ENCODE assay signal across 1 cellular context in the genomic region with DNA sequence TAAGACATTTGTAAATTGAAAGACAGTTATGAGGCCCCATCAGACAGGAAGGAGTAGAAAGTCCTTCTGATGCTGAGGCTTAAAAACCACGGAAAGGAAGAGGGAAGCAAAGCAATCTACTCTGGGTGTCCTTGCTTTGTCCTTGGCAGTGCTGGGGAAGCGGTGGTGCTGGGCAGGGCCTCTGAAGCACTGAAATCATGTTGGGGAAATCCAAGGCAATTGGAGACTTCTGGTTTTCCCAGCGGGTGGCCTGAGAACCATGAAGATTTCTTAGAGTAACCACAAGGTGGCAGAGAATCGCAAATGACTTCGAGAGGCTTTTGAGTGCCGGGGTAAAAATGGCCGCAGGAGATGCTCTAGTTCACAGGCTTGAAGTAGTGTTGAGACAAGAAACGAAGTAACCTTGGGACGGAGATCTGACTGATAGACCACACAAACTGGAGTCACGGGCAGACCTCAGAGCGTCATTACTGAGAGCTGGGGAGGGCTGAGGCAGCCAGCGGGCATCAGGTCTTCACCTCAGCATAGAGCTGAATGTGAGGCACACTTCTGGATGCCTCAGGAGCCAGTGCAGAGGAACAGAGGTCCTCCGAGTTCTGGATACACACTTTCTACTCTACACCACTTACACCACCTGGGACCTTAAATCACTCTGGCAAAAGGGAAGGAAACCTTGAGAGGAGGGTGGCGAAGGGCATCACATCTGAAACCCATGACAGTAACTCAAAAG.
A peak's percentile ranks its signal among the peaks of the same experiment; 100 is the strongest.
TF ChIP-seq lines count a peak whose summit lies in the region.

No MANE protein-coding gene starts in this region.

TF ChIP-seq in HCT116, 20 proteins besides CTCF, POLR2A, EP300 and RAD21 (continued from another document):
- TF ChIP-seq, protein P1, sequence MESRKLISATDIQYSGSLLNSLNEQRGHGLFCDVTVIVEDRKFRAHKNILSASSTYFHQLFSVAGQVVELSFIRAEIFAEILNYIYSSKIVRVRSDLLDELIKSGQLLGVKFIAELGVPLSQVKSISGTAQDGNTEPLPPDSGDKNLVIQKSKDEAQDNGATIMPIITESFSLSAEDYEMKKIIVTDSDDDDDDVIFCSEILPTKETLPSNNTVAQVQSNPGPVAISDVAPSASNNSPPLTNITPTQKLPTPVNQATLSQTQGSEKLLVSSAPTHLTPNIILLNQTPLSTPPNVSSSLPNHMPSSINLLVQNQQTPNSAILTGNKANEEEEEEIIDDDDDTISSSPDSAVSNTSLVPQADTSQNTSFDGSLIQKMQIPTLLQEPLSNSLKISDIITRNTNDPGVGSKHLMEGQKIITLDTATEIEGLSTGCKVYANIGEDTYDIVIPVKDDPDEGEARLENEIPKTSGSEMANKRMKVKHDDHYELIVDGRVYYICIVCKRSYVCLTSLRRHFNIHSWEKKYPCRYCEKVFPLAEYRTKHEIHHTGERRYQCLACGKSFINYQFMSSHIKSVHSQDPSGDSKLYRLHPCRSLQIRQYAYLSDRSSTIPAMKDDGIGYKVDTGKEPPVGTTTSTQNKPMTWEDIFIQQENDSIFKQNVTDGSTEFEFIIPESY (IDR thresholded peaks at IDR 0.05; ENCODE audit: extremely low read depth, insufficient replicate concordance, low read length), result no peak
- TF ChIP-seq ZNF274 (IDR thresholded peaks at IDR 0.05; ENCODE audit: low read depth, low read length), result no peak
- TF ChIP-seq SIN3A (IDR thresholded peaks at IDR 0.05; ENCODE audit: low read depth), result no peak; the same call in 1 of the 2 replicates
- TF ChIP-seq POLR2AphosphoS5 (IDR thresholded peaks at IDR 0.05; ENCODE audit: low read depth, low read length), result no peak
- no peak for TF ChIP-seq EZH2phosphoT487 (IDR thresholded peaks at IDR 0.05; ENCODE audit: borderline replicate concordance)
- no peak for TF ChIP-seq TCF7L2 (IDR thresholded peaks at IDR 0.05; ENCODE audit: borderline replicate concordance, extremely low read depth, insufficient read depth, insufficient read length)
- TF ChIP-seq CBX3 (IDR thresholded peaks at IDR 0.05; ENCODE audit: low read depth), result 0 out of 2 replicates have a peak, but pooled peaks have one; percentile 62
- TF ChIP-seq ELF1 (IDR thresholded peaks at IDR 0.05; ENCODE audit: borderline replicate concordance, low read depth), result no peak
